8 cellular contexts compared by ENCODE assay signal in the genomic region with DNA sequence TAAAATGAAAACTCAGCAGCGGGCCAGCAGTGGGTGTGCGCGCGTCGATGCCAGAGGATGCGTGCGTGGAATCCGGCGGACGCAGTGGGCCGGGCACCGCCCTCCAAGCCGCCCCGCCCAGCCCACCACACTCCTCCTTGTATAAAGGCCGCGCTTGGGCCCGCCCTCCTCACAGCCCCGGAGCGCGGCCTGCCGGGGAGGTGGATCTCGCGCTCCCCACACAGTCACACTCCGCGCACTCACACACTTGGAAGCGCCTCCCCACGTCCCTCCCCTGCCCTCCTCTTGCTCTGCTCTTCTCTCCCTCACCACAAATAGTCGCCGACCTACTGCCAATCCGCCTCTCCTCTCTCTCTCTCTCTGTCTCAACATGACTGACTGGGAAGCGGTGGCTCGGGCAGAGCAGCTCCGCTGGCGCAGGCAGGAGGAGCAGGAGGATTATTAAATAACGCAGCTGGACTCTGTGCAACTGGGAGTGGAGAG. TPM values are rescaled to one million over a fixed set of nuclear protein-coding genes. Genes with fewer than 3 reads are reported as not detected.
A peak's percentile ranks its signal among the peaks of the same experiment; 100 is the strongest.
DNase-seq lines count a peak whose midpoint lies in the region; ATAC-seq and TF ChIP-seq lines count a peak whose summit lies in the region.

CCSER1 (plus strand) TSS at position 172 of the 483 bp plus-strand sequence.

- DNase-seq in DMS79 treated with DMSO at 0.1 percent for 48 hours (lab: John Stamatoyannopoulos, UW) (peak; percentile 42), HuH-7.5 (ENCODE audit: low spot score) (peak; percentile 24), SW480 (ENCODE audit: low spot score) (peak; percentile 76), renal cortical epithelial cell (ENCODE audit: low read depth) (peak; percentile 67), epidermal melanocyte (ENCODE audit: insufficient read length, low spot score) (no peak)

- H3K36me3 ChIP-seq in iPS-15b (ENCODE audit: control insufficient read depth, insufficient read depth, low read length): no peaks in the 10 kb centered on the region

- peak within 1 kb of the TSS; percentile 47 for H3K9ac ChIP-seq in iPS-15b (ENCODE audit: low read depth, low read length)

- no peaks in the 10 kb centered on the region for H3K9me3 Mint-ChIP-seq in brain

- peaks cover 35% of the 10 kb centered on the region for H3K27me3 ChIP-seq in iPS-15b (ENCODE audit: control insufficient read depth, insufficient read depth, low read length)

- peak within 1 kb of the TSS; percentile 89 to 97 (median 91) for H3K27ac Mint-ChIP-seq in brain

- H3K4me1 ChIP-seq in iPS-15b (ENCODE audit: control insufficient read depth, insufficient read depth, low read length): peaks cover 8% of the 10 kb centered on the region

- peaks cover 36% of the 10 kb centered on the region for H3K4me1 Mint-ChIP-seq in brain

- no peak for TF ChIP-seq CTCF in brain (conservative IDR thresholded peaks at IDR 0.05)

- peak within 1 kb of the TSS; percentile 92 to 97 (median 96) for H3K4me3 Mint-ChIP-seq in brain

- H3K4me3 ChIP-seq in iPS-15b (ENCODE audit: low read depth, low read length): peak within 1 kb of the TSS; percentile 87

- no peaks in the 10 kb centered on the region for H3K9me3 ChIP-seq in iPS-15b (ENCODE audit: control insufficient read depth, insufficient read depth, low read length)

- ATAC-seq in GM21529 (IDR thresholded peaks at IDR 0.05; ENCODE audit: unreplicated experiment): peak; percentile 68

- peaks cover 12% of the 10 kb centered on the region for H3K27me3 Mint-ChIP-seq in brain

- no peaks in the 10 kb centered on the region for H3K36me3 Mint-ChIP-seq in brain

RNA-seq across cellular contexts. Expression of gene CCSER1, which starts in this region (rescaled TPM):
- polyA plus RNA-seq in brain (ENCODE audit: insufficient read depth, low read depth, low replicate concordance): 0.48 TPM
- total RNA-seq in renal cortical epithelial cell: 2.4 and 5.7 TPM in 2 replicates
